ENCODE assay signal across 10 cellular contexts in genomic region chr7:130888468-130888867, GRCh38.
DNase-seq lines count a peak whose midpoint lies in the region; ATAC-seq and TF ChIP-seq lines count a peak whose summit lies in the region.
"Had no signal": no experiment of that assay in that cellular context is flagged by ENCODE, and none has a peak within 500 bp of the region (broad histone marks: within the 10 kb centered on the region; RNA-seq: fewer than 3 reads in every experiment).

No MANE protein-coding gene starts in this region.

- no peak for TF ChIP-seq POLR2A in upper lobe of left lung (IDR thresholded peaks at IDR 0.05)

- H3K36me3 ChIP-seq in left ventricle myocardium inferior (peaks cover 31% of the 10 kb centered on the region), liver (ENCODE audit: control insufficient read depth in 4 of 4, insufficient read depth in 3 of 4, low read depth in 1 of 4, low read length in 3 of 4) (peaks cover 2 to 30% (median 19%) of the 10 kb centered on the region in 4 donors), upper lobe of left lung (peaks cover 14 to 62% (median 30%) of the 10 kb centered on the region in 4 donors)

- H3K4me3 ChIP-seq in left ventricle myocardium inferior = no peak overlapping the region
- H3K4me3 ChIP-seq in liver (ENCODE audit: low read depth in 1 of 3, low read length in 3 of 3) = no peak overlapping the region
- no peak overlapping the region for H3K4me3 ChIP-seq in upper lobe of left lung

- TF ChIP-seq EP300 in upper lobe of left lung (IDR thresholded peaks at IDR 0.05) = no peak

- no peaks in the 10 kb centered on the region for H3K9me3 Mint-ChIP-seq in activated T-helper 1 cell treated with anti-CD3 and anti-CD28 coated beads, Interleukin-12 subunit alpha, Interleukin-12 subunit beta, Interleukin-2, Interleukin-4 antibody, amounts not matched to agents 30 ng/mL and 10 ng/mL and 1 ng/mL, durations not matched to agents 14 hours and 24 hours and 36 hours

- TF ChIP-seq RAD21 in liver (IDR thresholded peaks at IDR 0.05) = no peak

- H3K4me1 Mint-ChIP-seq in activated T-helper 1 cell treated with anti-CD3 and anti-CD28 coated beads, Interleukin-12 subunit alpha, Interleukin-12 subunit beta, Interleukin-2, Interleukin-4 antibody, amounts not matched to agents 30 ng/mL and 10 ng/mL and 1 ng/mL, durations not matched to agents 14 hours and 24 hours and 36 hours (ENCODE audit: low read depth) = peaks cover 45% of the 10 kb centered on the region

- H3K9ac ChIP-seq in liver (ENCODE audit: low read depth in 1 of 2, low read length in 2 of 2) = no peak overlapping the region

- no peak for ATAC-seq in upper lobe of left lung (ENCODE audit: low FRiP score in 2 of 2)
- no peak for ATAC-seq in GM18907 (IDR thresholded peaks at IDR 0.05; ENCODE audit: unreplicated experiment)

- no peak overlapping the region for H3K4me3 Mint-ChIP-seq in activated T-helper 1 cell treated with anti-CD3 and anti-CD28 coated beads, Interleukin-12 subunit alpha, Interleukin-12 subunit beta, Interleukin-2, Interleukin-4 antibody, amounts not matched to agents 30 ng/mL and 10 ng/mL and 1 ng/mL, durations not matched to agents 14 hours and 24 hours and 36 hours

- H3K27ac Mint-ChIP-seq in activated T-helper 1 cell treated with anti-CD3 and anti-CD28 coated beads, Interleukin-12 subunit alpha, Interleukin-12 subunit beta, Interleukin-2, Interleukin-4 antibody, amounts not matched to agents 30 ng/mL and 10 ng/mL and 1 ng/mL, durations not matched to agents 14 hours and 24 hours and 36 hours = peak overlapping the region; percentile 66

- no peak for TF ChIP-seq CTCF in left ventricle myocardium inferior (IDR thresholded peaks at IDR 0.05; ENCODE audit: borderline replicate concordance)
- TF ChIP-seq CTCF in liver (IDR thresholded peaks at IDR 0.05; ENCODE audit: low read depth, low read length, missing input control) = no peak
- no peak for TF ChIP-seq CTCF in upper lobe of left lung (IDR thresholded peaks at IDR 0.05)

- H3K36me3 Mint-ChIP-seq in activated T-helper 1 cell treated with anti-CD3 and anti-CD28 coated beads, Interleukin-12 subunit alpha, Interleukin-12 subunit beta, Interleukin-2, Interleukin-4 antibody, amounts not matched to agents 30 ng/mL and 10 ng/mL and 1 ng/mL, durations not matched to agents 14 hours and 24 hours and 36 hours (ENCODE audit: low read depth) = peaks cover 58% of the 10 kb centered on the region

- DNase-seq in left ventricle myocardium inferior = no peak
- no peak for DNase-seq in cardiac septum (ENCODE audit: low spot score)
- no peak for DNase-seq in activated T-helper 1 cell treated with anti-CD3 and anti-CD28 coated beads, Interleukin-12 subunit alpha, Interleukin-12 subunit beta, Interleukin-2, Interleukin-4 antibody, amounts not matched to agents 30 ng/mL and 10 ng/mL and 1 ng/mL, durations not matched to agents 14 hours and 24 hours and 36 hours (ENCODE audit: low spot score)
- no peak for DNase-seq in upper lobe of left lung
- no peak for DNase-seq in cerebellum (ENCODE audit: low spot score)
- no peak for DNase-seq in middle frontal gyrus (ENCODE audit: extremely low spot score, low spot score)
- DNase-seq: activated gamma-delta T cell treated with Interleukin-2 at 50 U/mL for 16 hours, NCI-H345 had no signal

- H3K27me3 ChIP-seq in left ventricle myocardium inferior (ENCODE audit: low read depth) (no peaks in the 10 kb centered on the region), liver (ENCODE audit: control insufficient read depth in 4 of 4, insufficient read depth in 4 of 4, low read length in 3 of 4) (no peaks in the 10 kb centered on the region), upper lobe of left lung (no peaks in the 10 kb centered on the region)

- H3K4me1 ChIP-seq in left ventricle myocardium inferior (peaks cover 83% of the 10 kb centered on the region), liver (ENCODE audit: control insufficient read depth in 4 of 4, insufficient read depth in 4 of 4, low read length in 3 of 4) (peaks cover 4 to 14% (median 9%) of the 10 kb centered on the region in 4 donors), upper lobe of left lung (peaks cover 65 to 83% (median 75%) of the 10 kb centered on the region in 4 donors)

- intact Hi-C loops in left ventricle myocardium inferior (cut with micrococcal nuclease) = no loop called here
- intact Hi-C loops in cardiac septum (cut with DNase I) = no loop called here
- intact Hi-C loops in activated T-helper 1 cell treated with anti-CD3 and anti-CD28 coated beads, Interleukin-12 subunit alpha, Interleukin-12 subunit beta, Interleukin-2, Interleukin-4 antibody, amounts not matched to agents 30 ng/mL and 10 ng/mL and 1 ng/mL, durations not matched to agents 14 hours and 24 hours and 36 hours (cut with micrococcal nuclease) = no loop called here

- H3K27me3 Mint-ChIP-seq in activated T-helper 1 cell treated with anti-CD3 and anti-CD28 coated beads, Interleukin-12 subunit alpha, Interleukin-12 subunit beta, Interleukin-2, Interleukin-4 antibody, amounts not matched to agents 30 ng/mL and 10 ng/mL and 1 ng/mL, durations not matched to agents 14 hours and 24 hours and 36 hours (ENCODE audit: insufficient read depth) = no peaks in the 10 kb centered on the region

- peak overlapping the region; percentile 70 for H3K27ac ChIP-seq in left ventricle myocardium inferior (replicated peaks)
- H3K27ac ChIP-seq in liver (ENCODE audit: low read depth in 1 of 2, low read length in 2 of 2) = peak overlapping the region; percentile 2 to 55
- peak overlapping the region; percentile 37 to 91 (median 60) for H3K27ac ChIP-seq in upper lobe of left lung

- WGBS in liver = 86% methylated on average over 5 of the region's 5 CpGs
- 71 to 83% methylated on average over 5 of the region's 5 CpGs for WGBS in upper lobe of left lung, 2 donors

- H3K9me3 ChIP-seq in left ventricle myocardium inferior (replicated peaks) (no peaks in the 10 kb centered on the region), liver (ENCODE audit: control insufficient read depth in 4 of 4, low read length in 3 of 4) (no peaks in the 10 kb centered on the region), upper lobe of left lung (no peaks in the 10 kb centered on the region)

TF ChIP-seq in liver, 16 proteins besides CTCF, POLR2A, EP300 and RAD21:
- TF ChIP-seq, protein P1, sequence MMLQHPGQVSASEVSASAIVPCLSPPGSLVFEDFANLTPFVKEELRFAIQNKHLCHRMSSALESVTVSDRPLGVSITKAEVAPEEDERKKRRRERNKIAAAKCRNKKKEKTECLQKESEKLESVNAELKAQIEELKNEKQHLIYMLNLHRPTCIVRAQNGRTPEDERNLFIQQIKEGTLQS (IDR thresholded peaks at IDR 0.05) = no peak
- TF ChIP-seq, protein P2, sequence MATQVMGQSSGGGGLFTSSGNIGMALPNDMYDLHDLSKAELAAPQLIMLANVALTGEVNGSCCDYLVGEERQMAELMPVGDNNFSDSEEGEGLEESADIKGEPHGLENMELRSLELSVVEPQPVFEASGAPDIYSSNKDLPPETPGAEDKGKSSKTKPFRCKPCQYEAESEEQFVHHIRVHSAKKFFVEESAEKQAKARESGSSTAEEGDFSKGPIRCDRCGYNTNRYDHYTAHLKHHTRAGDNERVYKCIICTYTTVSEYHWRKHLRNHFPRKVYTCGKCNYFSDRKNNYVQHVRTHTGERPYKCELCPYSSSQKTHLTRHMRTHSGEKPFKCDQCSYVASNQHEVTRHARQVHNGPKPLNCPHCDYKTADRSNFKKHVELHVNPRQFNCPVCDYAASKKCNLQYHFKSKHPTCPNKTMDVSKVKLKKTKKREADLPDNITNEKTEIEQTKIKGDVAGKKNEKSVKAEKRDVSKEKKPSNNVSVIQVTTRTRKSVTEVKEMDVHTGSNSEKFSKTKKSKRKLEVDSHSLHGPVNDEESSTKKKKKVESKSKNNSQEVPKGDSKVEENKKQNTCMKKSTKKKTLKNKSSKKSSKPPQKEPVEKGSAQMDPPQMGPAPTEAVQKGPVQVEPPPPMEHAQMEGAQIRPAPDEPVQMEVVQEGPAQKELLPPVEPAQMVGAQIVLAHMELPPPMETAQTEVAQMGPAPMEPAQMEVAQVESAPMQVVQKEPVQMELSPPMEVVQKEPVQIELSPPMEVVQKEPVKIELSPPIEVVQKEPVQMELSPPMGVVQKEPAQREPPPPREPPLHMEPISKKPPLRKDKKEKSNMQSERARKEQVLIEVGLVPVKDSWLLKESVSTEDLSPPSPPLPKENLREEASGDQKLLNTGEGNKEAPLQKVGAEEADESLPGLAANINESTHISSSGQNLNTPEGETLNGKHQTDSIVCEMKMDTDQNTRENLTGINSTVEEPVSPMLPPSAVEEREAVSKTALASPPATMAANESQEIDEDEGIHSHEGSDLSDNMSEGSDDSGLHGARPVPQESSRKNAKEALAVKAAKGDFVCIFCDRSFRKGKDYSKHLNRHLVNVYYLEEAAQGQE (IDR thresholded peaks at IDR 0.05) = no peak
- no peak for TF ChIP-seq JUND (IDR thresholded peaks at IDR 0.05)
- no peak for TF ChIP-seq FOXA2 (IDR thresholded peaks at IDR 0.05)
- TF ChIP-seq, protein P3, sequence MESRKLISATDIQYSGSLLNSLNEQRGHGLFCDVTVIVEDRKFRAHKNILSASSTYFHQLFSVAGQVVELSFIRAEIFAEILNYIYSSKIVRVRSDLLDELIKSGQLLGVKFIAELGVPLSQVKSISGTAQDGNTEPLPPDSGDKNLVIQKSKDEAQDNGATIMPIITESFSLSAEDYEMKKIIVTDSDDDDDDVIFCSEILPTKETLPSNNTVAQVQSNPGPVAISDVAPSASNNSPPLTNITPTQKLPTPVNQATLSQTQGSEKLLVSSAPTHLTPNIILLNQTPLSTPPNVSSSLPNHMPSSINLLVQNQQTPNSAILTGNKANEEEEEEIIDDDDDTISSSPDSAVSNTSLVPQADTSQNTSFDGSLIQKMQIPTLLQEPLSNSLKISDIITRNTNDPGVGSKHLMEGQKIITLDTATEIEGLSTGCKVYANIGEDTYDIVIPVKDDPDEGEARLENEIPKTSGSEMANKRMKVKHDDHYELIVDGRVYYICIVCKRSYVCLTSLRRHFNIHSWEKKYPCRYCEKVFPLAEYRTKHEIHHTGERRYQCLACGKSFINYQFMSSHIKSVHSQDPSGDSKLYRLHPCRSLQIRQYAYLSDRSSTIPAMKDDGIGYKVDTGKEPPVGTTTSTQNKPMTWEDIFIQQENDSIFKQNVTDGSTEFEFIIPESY (IDR thresholded peaks at IDR 0.05) = no peak
- TF ChIP-seq FOXA1 (IDR thresholded peaks at IDR 0.05) = no peak
- no peak for TF ChIP-seq SP1 (IDR thresholded peaks at IDR 0.05)
- no peak for TF ChIP-seq RXRA (IDR thresholded peaks at IDR 0.05)
- no peak for TF ChIP-seq GABPA (IDR thresholded peaks at IDR 0.05 in 1 of 2, conservative IDR thresholded peaks at IDR 0.05 in 1 of 2)
- TF ChIP-seq NR2F2 (IDR thresholded peaks at IDR 0.05) = no peak
